Comparison of ENCODE assay signal across 16 cellular contexts in the genomic region with DNA sequence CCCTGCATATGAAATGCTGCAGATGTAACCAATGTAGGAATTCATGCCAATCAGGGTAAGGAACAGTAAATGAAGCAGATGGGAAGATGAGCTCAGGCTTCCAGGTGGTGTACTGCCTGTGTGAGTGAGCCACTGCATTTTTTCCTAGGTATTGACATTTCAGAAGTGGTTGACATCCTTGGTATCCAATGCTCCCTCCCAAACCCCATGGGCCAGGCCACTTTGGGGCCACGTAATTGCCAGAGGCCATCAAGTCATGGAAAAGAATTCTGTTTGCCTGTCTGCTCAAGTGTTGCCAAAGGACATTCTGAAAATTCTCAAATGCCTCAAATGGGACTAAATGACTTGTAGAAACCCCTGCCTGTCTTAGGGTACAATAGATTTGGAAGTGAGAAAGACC.
"Had no signal": no experiment of that assay in that cellular context is flagged by ENCODE, and none has a peak within 500 bp of the region (broad histone marks: within the 10 kb centered on the region; RNA-seq: fewer than 3 reads in every experiment).

No MANE protein-coding gene starts in this region.

- DNase-seq: activated naive CD4-positive, alpha-beta T cell treated with Interleukin-2 at 50 U/mL for 16 hours; amniotic stem cell; body of pancreas; endodermal cell; erythroblast; hypothalamus; left cardiac atrium; lower lobe of right lung; SK-N-SH; stimulated activated CD4-positive, alpha-beta T cell treated with anti-CD3 and anti-CD28 coated beads, Interleukin-12 subunit alpha, Interleukin-12 subunit beta, amount 100 ng/mL, for 4 hours; stimulated activated naive CD8-positive, alpha-beta T cell treated with anti-CD3 and anti-CD28 coated beads, Interleukin-15, Interleukin-2, amounts not matched to agents 100 U/mL and 50 U/mL, for 24 hours; upper lobe of right lung had no signal

- H3K9me3 ChIP-seq: body of pancreas, lower lobe of right lung, SK-N-SH, upper lobe of right lung had no signal

- ATAC-seq: body of pancreas; left cardiac atrium; lower lobe of right lung; stimulated activated naive CD8-positive, alpha-beta T cell treated with anti-CD3 and anti-CD28 coated beads, Interleukin-15, Interleukin-2, amounts not matched to agents 100 U/mL and 50 U/mL, for 24 hours; upper lobe of right lung; WTC11 had no signal

- H3K27me3 ChIP-seq: body of pancreas, upper lobe of right lung had no signal

- H3K27ac Mint-ChIP-seq: activated CD4-positive, alpha-beta T cell treated with anti-CD3 and anti-CD28 coated beads, Interleukin-2, amount 10 ng/mL, durations not matched to agents 24 days and 14 days; dendritic cell treated with granulocyte-macrophage colony-stimulating factor and Interleukin-4, amounts not matched to agents 40 ng/mL and 50 ng/mL, for 4 days; endodermal cell; nephron; WTC11 had no signal

- H3K4me1 Mint-ChIP-seq: nephron, WTC11 had no signal

- H3K36me3 Mint-ChIP-seq: WTC11 had no signal

- H3K9me3 Mint-ChIP-seq: activated CD4-positive, alpha-beta T cell treated with anti-CD3 and anti-CD28 coated beads, Interleukin-2, amount 10 ng/mL, durations not matched to agents 24 days and 14 days; dendritic cell treated with granulocyte-macrophage colony-stimulating factor and Interleukin-4, amounts not matched to agents 40 ng/mL and 50 ng/mL, for 4 days; endodermal cell; nephron; WTC11 had no signal

- H3K4me3 ChIP-seq: body of pancreas, lower lobe of right lung, upper lobe of right lung had no signal

- H3K27ac ChIP-seq: body of pancreas, lower lobe of right lung, upper lobe of right lung had no signal

- H3K4me1 ChIP-seq: body of pancreas, lower lobe of right lung, upper lobe of right lung had no signal

- H3K36me3 ChIP-seq: lower lobe of right lung, upper lobe of right lung had no signal

- H3K4me3 Mint-ChIP-seq: dendritic cell treated with granulocyte-macrophage colony-stimulating factor and Interleukin-4, amounts not matched to agents 40 ng/mL and 50 ng/mL, for 4 days; endodermal cell; nephron; WTC11 had no signal
